In the genomic region with DNA sequence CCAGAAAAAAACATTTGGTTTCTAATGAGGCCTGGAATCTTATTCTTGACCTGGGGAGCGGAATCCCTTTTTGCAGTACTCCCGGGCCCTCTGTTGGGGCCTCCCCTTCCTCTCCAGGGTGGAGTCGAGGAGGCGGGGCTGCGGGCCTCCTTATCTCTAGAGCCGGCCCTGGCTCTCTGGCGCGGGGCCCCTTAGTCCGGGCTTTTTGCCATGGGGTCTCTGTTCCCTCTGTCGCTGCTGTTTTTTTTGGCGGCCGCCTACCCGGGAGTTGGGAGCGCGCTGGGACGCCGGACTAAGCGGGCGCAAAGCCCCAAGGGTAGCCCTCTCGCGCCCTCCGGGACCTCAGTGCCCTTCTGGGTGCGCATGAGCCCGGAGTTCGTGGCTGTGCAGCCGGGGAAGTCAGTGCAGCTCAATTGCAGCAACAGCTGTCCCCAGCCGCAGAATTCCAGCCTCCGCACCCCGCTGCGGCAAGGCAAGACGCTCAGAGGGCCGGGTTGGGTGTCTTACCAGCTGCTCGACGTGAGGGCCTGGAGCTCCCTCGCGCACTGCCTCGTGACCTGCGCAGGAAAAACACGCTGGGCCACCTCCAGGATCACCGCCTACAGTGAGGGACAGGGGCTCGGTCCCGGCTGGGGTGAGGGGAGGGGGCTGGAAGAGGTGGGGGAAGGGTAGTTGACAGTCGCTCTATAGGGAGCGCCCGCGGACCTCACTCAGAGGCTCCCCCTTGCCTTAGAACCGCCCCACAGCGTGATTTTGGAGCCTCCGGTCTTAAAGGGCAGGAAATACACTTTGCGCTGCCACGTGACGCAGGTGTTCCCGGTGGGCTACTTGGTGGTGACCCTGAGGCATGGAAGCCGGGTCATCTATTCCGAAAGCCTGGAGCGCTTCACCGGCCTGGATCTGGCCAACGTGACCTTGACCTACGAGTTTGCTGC, we compare ENCODE assay signal across 8 cellular contexts. TPM values are rescaled to one million over a fixed set of nuclear protein-coding genes. Genes with fewer than 3 reads are reported as not detected.
DNase-seq lines count a peak whose midpoint lies in the region; ATAC-seq and TF ChIP-seq lines count a peak whose summit lies in the region.

Gene ICAM4, plus strand, starts transcription at position 153 of the 935 bp plus-strand sequence. Its CDS starts 58 bp downstream, at position 211.

- H3K4me3 ChIP-seq in GM12865 (ENCODE audit: low read depth, low read length) (peak within 1 kb of the TSS; percentile 35), OCI-LY3 (ENCODE audit: low read length) (no peak within 1 kb of the TSS), coronary artery (peak within 1 kb of the TSS; percentile 25)

- H4K20me1 ChIP-seq in OCI-LY3 (ENCODE audit: insufficient read depth, low read length): peaks cover 49% of the 10 kb centered on the region

- peak within 1 kb of the TSS; percentile 42 to 91 (median 78) for H3K4me3 Mint-ChIP-seq in naive thymus-derived CD8-positive, alpha-beta T cell
- H3K4me3 Mint-ChIP-seq in HFFc6: no peak within 1 kb of the TSS

- H3K27ac ChIP-seq in OCI-LY3 (ENCODE audit: low read length): peak within 1 kb of the TSS; percentile 34
- H3K27ac ChIP-seq in coronary artery: peak within 1 kb of the TSS in 1 of 2 donors; percentile 5

- peak within 1 kb of the TSS in 2 of 10 donors; percentile 12 to 23 for H3K27ac Mint-ChIP-seq in naive thymus-derived CD8-positive, alpha-beta T cell
- no peak within 1 kb of the TSS for H3K27ac Mint-ChIP-seq in HFFc6

- peaks cover 5% of the 10 kb centered on the region for H3K4me1 ChIP-seq in OCI-LY3 (ENCODE audit: low read length)

- H3K4me2 ChIP-seq in OCI-LY3 (ENCODE audit: low read length): no peak within 1 kb of the TSS

- H3K9me3 Mint-ChIP-seq in naive thymus-derived CD8-positive, alpha-beta T cell: no peaks in the 10 kb centered on the region
- H3K9me3 Mint-ChIP-seq in HFFc6: no peaks in the 10 kb centered on the region

- no peak for TF ChIP-seq CTCF in GM12865 (IDR thresholded peaks at IDR 0.05; ENCODE audit: insufficient read depth, low read depth, low read length, missing control alignments)
- no peak for TF ChIP-seq CTCF in OCI-LY3 (IDR thresholded peaks at IDR 0.05; ENCODE audit: low read depth, low read length)
- no peak for TF ChIP-seq CTCF in coronary artery (IDR thresholded peaks at IDR 0.05)
- no peak for TF ChIP-seq CTCF in HFFc6 (IDR thresholded peaks at IDR 0.05)

- H3K36me3 ChIP-seq in OCI-LY3 (replicated peaks; ENCODE audit: low read depth, low read length): peaks cover 57% of the 10 kb centered on the region

- H3K27me3 Mint-ChIP-seq in naive thymus-derived CD8-positive, alpha-beta T cell: peaks cover 8 to 41% (median 23%) of the 10 kb centered on the region in 5 donors
- peaks cover 8% of the 10 kb centered on the region for H3K27me3 Mint-ChIP-seq in HFFc6 (ENCODE audit: insufficient read depth)

- no peak within 1 kb of the TSS for H3K9ac ChIP-seq in OCI-LY3 (ENCODE audit: low read length)

- POLR2A ChIA-PET in naive thymus-derived CD8-positive, alpha-beta T cell (lab: Charles Lee): interaction anchor here (0.5 to 1.6 kb wide), 3 partner anchors 16 to 345 kb away, joined by 3 to 5 read pairs (median 3); partner anchors contain the start of genes ICAM1 and TYK2

- no peaks in the 10 kb centered on the region for H3K9me3 ChIP-seq in OCI-LY3 (ENCODE audit: insufficient read depth, low read length)

- intact Hi-C loops in head of caudate nucleus (cut with DNase I): no loop called here

- no peak for ATAC-seq in naive thymus-derived CD8-positive, alpha-beta T cell
- ATAC-seq in HG03108 (IDR thresholded peaks at IDR 0.05; ENCODE audit: unreplicated experiment) (no peak), GM19328 (IDR thresholded peaks at IDR 0.05; ENCODE audit: unreplicated experiment) (no peak)

- H3K4me1 Mint-ChIP-seq in naive thymus-derived CD8-positive, alpha-beta T cell: peaks cover 27 to 64% (median 50%) of the 10 kb centered on the region in 4 donors
- peaks cover 34% of the 10 kb centered on the region for H3K4me1 Mint-ChIP-seq in HFFc6 (ENCODE audit: low read depth)

- no peaks in the 10 kb centered on the region for H3K27me3 ChIP-seq in OCI-LY3 (ENCODE audit: low read depth, low read length)

- H2AFZ ChIP-seq in OCI-LY3 (ENCODE audit: low read depth, low read length): no peak within 1 kb of the TSS

- H3K79me2 ChIP-seq in OCI-LY3 (ENCODE audit: low read length): peaks cover 17% of the 10 kb centered on the region

- H3K36me3 Mint-ChIP-seq in naive thymus-derived CD8-positive, alpha-beta T cell: peaks cover 9 to 26% (median 10%) of the 10 kb centered on the region in 3 donors
- peaks cover 6% of the 10 kb centered on the region for H3K36me3 Mint-ChIP-seq in HFFc6 (ENCODE audit: low read depth)

- peak; percentile 70 for DNase-seq in GM12865 (ENCODE audit: low read depth)
- no peak for DNase-seq in coronary artery (ENCODE audit: low spot score)
- DNase-seq in naive thymus-derived CD8-positive, alpha-beta T cell: no peak
- DNase-seq in HFFc6: no peak
- no peak for DNase-seq in head of caudate nucleus

RNA-seq across cellular contexts. Expression of gene ICAM4, which starts in this region (rescaled TPM):
- total RNA-seq in naive thymus-derived CD8-positive, alpha-beta T cell: under 1 TPM in 1 of 2 experiments, not detected in 1; 0.57 TPM
- under 1 TPM in 2 of 3 donors, not detected in 1; 0.22 to 0.42 TPM for polyA plus RNA-seq in naive thymus-derived CD8-positive, alpha-beta T cell
- total RNA-seq in HFFc6 (2021; fragmentation: NEBNext Ultra II Directional; extraction: Animal tissue kit (Norgen Biotek cat#: 25700)): 1 to 10 TPM in 1 of 6 experiments, under 1 TPM in 5; 0.19 to 1.0 (median 0.74) TPM
